Comparison of ENCODE assay signal across 15 cellular contexts in genomic region chr2:236114959-236115358, GRCh38. TPM values are rescaled to one million over a fixed set of nuclear protein-coding genes. Genes with fewer than 3 reads are reported as not detected.
DNase-seq lines count a peak whose midpoint lies in the region; ATAC-seq and TF ChIP-seq lines count a peak whose summit lies in the region.
"Had no signal": no experiment of that assay in that cellular context is flagged by ENCODE, and none has a peak within 500 bp of the region (broad histone marks: within the 10 kb centered on the region; RNA-seq: fewer than 3 reads in every experiment).

No MANE protein-coding gene starts in this region.

- H3K9me3 Mint-ChIP-seq in neural progenitor cell, result no peaks in the 10 kb centered on the region
- H3K9me3 Mint-ChIP-seq: CD4-positive, alpha-beta memory T cell had no signal

- H3K4me2 ChIP-seq in neural progenitor cell, result no peak overlapping the region

- H3K4me1 ChIP-seq in HEK293 (ENCODE audit: control insufficient read depth, insufficient read depth, low read length) (peaks cover 5% of the 10 kb centered on the region), neural progenitor cell (peaks cover 9% of the 10 kb centered on the region), spleen (no peaks in the 10 kb centered on the region)

- H2AFZ ChIP-seq in neural progenitor cell (replicated peaks), result no peak overlapping the region

- WGBS in spleen, 5 donors, result 84 to 92% (median 90%) methylated on average over 11 to 15 of the region's 15 CpGs

- H3K4me3 Mint-ChIP-seq in neural progenitor cell, result no peak overlapping the region
- H3K4me3 Mint-ChIP-seq: CD4-positive, alpha-beta memory T cell had no signal

- H3K9ac ChIP-seq in neural progenitor cell, result no peak overlapping the region

- peaks cover 34% of the 10 kb centered on the region for H3K27me3 ChIP-seq in neural progenitor cell
- H3K27me3 ChIP-seq in spleen (replicated peaks in 1 of 7), result peaks cover 0 to 8% (median 0%) of the 10 kb centered on the region in 7 donors

- peak overlapping the region; percentile 82 for H3K27ac Mint-ChIP-seq in neural progenitor cell
- H3K27ac Mint-ChIP-seq: CD4-positive, alpha-beta memory T cell had no signal

- H3K27me3 Mint-ChIP-seq in neural progenitor cell (ENCODE audit: insufficient read depth, low read depth), result peaks cover 15% of the 10 kb centered on the region

- no peaks in the 10 kb centered on the region for H3K79me2 ChIP-seq in neural progenitor cell (ENCODE audit: low read depth)

- POLR2A ChIA-PET in HEK293 (lab: Yijun Ruan, JAX), result no interaction called here

- H4K20me1 ChIP-seq in neural progenitor cell (ENCODE audit: low read depth), result peaks cover 58% of the 10 kb centered on the region

- H3K27ac ChIP-seq in HEK293 (ENCODE audit: extremely low read depth, low read depth, low read length), result no peak overlapping the region
- no peak overlapping the region for H3K27ac ChIP-seq in neural progenitor cell
- H3K27ac ChIP-seq in spleen, result no peak overlapping the region

- peaks cover 46% of the 10 kb centered on the region for H3K4me1 Mint-ChIP-seq in neural progenitor cell
- H3K4me1 Mint-ChIP-seq: CD4-positive, alpha-beta memory T cell had no signal

- peaks cover 9% of the 10 kb centered on the region for H3F3A ChIP-seq in neural progenitor cell (ENCODE audit: low read depth)

- H3K9me3 ChIP-seq in HEK293 (ENCODE audit: control insufficient read depth, insufficient read depth, low read depth, low read length), result no peaks in the 10 kb centered on the region
- no peaks in the 10 kb centered on the region for H3K9me3 ChIP-seq in neural progenitor cell (ENCODE audit: low read depth)
- no peaks in the 10 kb centered on the region for H3K9me3 ChIP-seq in spleen

- intact Hi-C loops in spleen (cut with DNase I; ENCODE audit: low total_unique reads), result no loop called here

- TF ChIP-seq CTCF in HEK293 (tag by site-specific recombination; IDR thresholded peaks at IDR 0.05) (no peak), neural progenitor cell (IDR thresholded peaks at IDR 0.05) (no peak), spleen (IDR thresholded peaks at IDR 0.05 in 8 of 11, conservative IDR thresholded peaks at IDR 0.05 in 3 of 11) (no peak)

- no peak for ATAC-seq in GM18519 (IDR thresholded peaks at IDR 0.05; ENCODE audit: low FRiP score, unreplicated experiment)

- CTCF ChIA-PET in HEK293 (lab: Yijun Ruan, JAX), result interaction anchor here (0.7 to 1.0 kb wide), 2 partner anchors 66 to 420 kb away, joined by 3 read pairs; no protein-coding TSS in a partner anchor

- H3K36me3 Mint-ChIP-seq in neural progenitor cell, result peaks cover 12% of the 10 kb centered on the region
- H3K36me3 Mint-ChIP-seq: CD4-positive, alpha-beta memory T cell had no signal

- TF ChIP-seq POLR2A in spleen (IDR thresholded peaks at IDR 0.05), result no peak

- H3K4me3 ChIP-seq in HEK293 (ENCODE audit: low read depth, low read length), result no peak overlapping the region
- no peak overlapping the region for H3K4me3 ChIP-seq in neural progenitor cell
- H3K4me3 ChIP-seq in spleen, result no peak overlapping the region

- no peak for DNase-seq in neural progenitor cell (ENCODE audit: low spot score)
- peak; percentile 59 for DNase-seq in spleen
- no peak for DNase-seq in NCI-H2227 treated with DMSO at 0.1 percent for 48 hours (lab: John Stamatoyannopoulos, UW)
- no peak for DNase-seq in activated naive CD4-positive, alpha-beta T cell (lab: John Stamatoyannopoulos, UW)
- DNase-seq: C1 segment of cervical spinal cord; Calu3; CD4-positive, alpha-beta memory T cell; COR-L47; DMS53; DMS79 treated with DMSO at 0.1 percent for 48 hours; GF-D8; GOT3 had no signal

- H3K36me3 ChIP-seq in HEK293 (ENCODE audit: control insufficient read depth in 2 of 2, insufficient read depth in 1 of 2, low read length in 2 of 2), result no peaks in the 10 kb centered on the region
- no peaks in the 10 kb centered on the region for H3K36me3 ChIP-seq in neural progenitor cell
- H3K36me3 ChIP-seq in spleen, result no peaks in the 10 kb centered on the region

TF ChIP-seq in HEK293, 187 proteins besides CTCF, POLR2A, EP300 and RAD21:
- TF ChIP-seq ZNF2 (tag by site-specific recombination; IDR thresholded peaks at IDR 0.05), result no peak
- TF ChIP-seq ZIC2 (tag by site-specific recombination; IDR thresholded peaks at IDR 0.05), result 0 out of 2 replicates have a peak, but pooled peaks have one; percentile 24

RNA-seq across cellular contexts. Expression of gene GBX2, which starts 53.2 kb away (rescaled TPM):
- total RNA-seq in neural progenitor cell (ENCODE audit: low replicate concordance) (0.46 TPM in 1 of 2 replicates, not detected in the other), spleen (under 1 TPM in 1 of 7 donors, not detected in 6; 0.69 TPM)
- not detected for polyA plus RNA-seq in spleen
- total RNA-seq: A673; CD4-positive, alpha-beta memory T cell had no signal
- polyA plus RNA-seq: CD4-positive, alpha-beta memory T cell had no signal
